8 cellular contexts compared by ENCODE assay signal in genomic region chr1:155687705-155688317, GRCh38. TPM values are rescaled to one million over a fixed set of nuclear protein-coding genes. Genes with fewer than 3 reads are reported as not detected.
A peak's percentile ranks its signal among the peaks of the same experiment; 100 is the strongest.
DNase-seq lines count a peak whose midpoint lies in the region; ATAC-seq and TF ChIP-seq lines count a peak whose summit lies in the region.
"Not testable (repeated sequence)": the region's sequence is repeated elsewhere in the genome, so short reads cannot be mapped to it uniquely, and the experiment has no call there.

No MANE protein-coding gene starts in this region.

- ATAC-seq in GM21825 (IDR thresholded peaks at IDR 0.05; ENCODE audit: unreplicated experiment) (peak; percentile 18), HG03571 (IDR thresholded peaks at IDR 0.05; ENCODE audit: unreplicated experiment) (peak; percentile 10), heart left ventricle (peak; percentile 45 to 76 (median 58)), natural killer cell (peak; percentile 22 to 40 (median 26))

- peak overlapping the region; percentile 93 for H3K4me3 ChIP-seq in GM06990 (replicated peaks; ENCODE audit: low read depth, low read length)
- H3K4me3 ChIP-seq in heart left ventricle = peak overlapping the region; percentile 70 to 99 (median 93)
- H3K4me3 ChIP-seq in suprapubic skin = peak overlapping the region; percentile 95

- peak overlapping the region; percentile 91 to 99 (median 97) for H3K27ac ChIP-seq in heart left ventricle
- peak overlapping the region; percentile 94 for H3K27ac ChIP-seq in suprapubic skin

- POLR2A ChIA-PET in MCF 10A (lab: Yijun Ruan, JAX) = interaction anchor here (0.6 to 1.0 kb wide), 6 partner anchors 8 to 493 kb away, joined by 3 to 8 read pairs (median 3); partner anchors contain the start of gene CLK2

- peaks cover 48% of the 10 kb centered on the region for H3K4me1 Mint-ChIP-seq in T-helper 1 cell treated with Interleukin-12 subunit alpha and Interleukin-12 subunit beta and Interleukin-4 antibody, amounts not matched to agents 30 μg/mL and 1 μg/mL, for 36 hours (ENCODE audit: low read depth)
- H3K4me1 Mint-ChIP-seq in MCF 10A (ENCODE audit: insufficient read depth, unreplicated experiment) = peaks cover 49% of the 10 kb centered on the region
- H3K4me1 Mint-ChIP-seq in natural killer cell = peaks cover 43 to 72% of the 10 kb centered on the region in 2 donors

- not testable (repeated sequence) for TF ChIP-seq POLR2A in heart left ventricle (IDR thresholded peaks at IDR 0.05); suprapubic skin (IDR thresholded peaks at IDR 0.05)

- peak overlapping the region; percentile 97 for H3K27ac Mint-ChIP-seq in T-helper 1 cell treated with Interleukin-12 subunit alpha and Interleukin-12 subunit beta and Interleukin-4 antibody, amounts not matched to agents 30 μg/mL and 1 μg/mL, for 36 hours
- H3K27ac Mint-ChIP-seq in MCF 10A (ENCODE audit: low read depth, unreplicated experiment) (peak overlapping the region; percentile 98), natural killer cell (peak overlapping the region; percentile 92 to 97)

- BruUV-seq in MCF 10A (replicated peaks; lab: Mats Ljungman, UMichigan) = not testable (repeated sequence)

- H3K36me3 Mint-ChIP-seq in T-helper 1 cell treated with Interleukin-12 subunit alpha and Interleukin-12 subunit beta and Interleukin-4 antibody, amounts not matched to agents 30 μg/mL and 1 μg/mL, for 36 hours (ENCODE audit: low read depth) = peaks cover 31% of the 10 kb centered on the region
- H3K36me3 Mint-ChIP-seq in MCF 10A (ENCODE audit: insufficient read depth, unreplicated experiment) = peaks cover 54% of the 10 kb centered on the region
- H3K36me3 Mint-ChIP-seq in natural killer cell = peaks cover 17% of the 10 kb centered on the region

- peak overlapping the region; percentile 97 for H3K4me3 Mint-ChIP-seq in T-helper 1 cell treated with Interleukin-12 subunit alpha and Interleukin-12 subunit beta and Interleukin-4 antibody, amounts not matched to agents 30 μg/mL and 1 μg/mL, for 36 hours
- H3K4me3 Mint-ChIP-seq in MCF 10A (ENCODE audit: unreplicated experiment) (peak overlapping the region; percentile 98), natural killer cell (peak overlapping the region; percentile 98)

- intact Hi-C loops in MCF 10A (cut with micrococcal nuclease); natural killer cell (cut with micrococcal nuclease): not testable (repeated sequence)
- intact Hi-C loops in heart left ventricle (cut with DNase I) = loop anchor here in 1 of 10 donors (10.0 kb wide), 1 partner anchor 47 kb away; no protein-coding TSS in a partner anchor

- TF ChIP-seq CTCF in GM06990 (IDR thresholded peaks at IDR 0.05; ENCODE audit: insufficient read depth, low read length, poor library complexity, severe bottlenecking); MCF 10A (IDR thresholded peaks at IDR 0.05; ENCODE audit: unreplicated experiment); heart left ventricle (IDR thresholded peaks at IDR 0.05); natural killer cell (IDR thresholded peaks at IDR 0.05); suprapubic skin (IDR thresholded peaks at IDR 0.05): not testable (repeated sequence)

- H3K36me3 ChIP-seq in GM06990 (ENCODE audit: control insufficient read depth, insufficient read depth, low read length); suprapubic skin: not testable (repeated sequence)
- H3K36me3 ChIP-seq in heart left ventricle = peaks cover 0 to 26% (median 9%) of the 10 kb centered on the region in 9 donors

- not testable (repeated sequence) for DNase-seq in GM06990 (ENCODE audit: extremely low read depth, insufficient read length); MCF 10A (ENCODE audit: unreplicated experiment); natural killer cell; suprapubic skin (ENCODE audit: low spot score in 2 of 2)
- peak in 1 of 5 donors; percentile 19 for DNase-seq in heart left ventricle

- H3K27me3 ChIP-seq in GM06990 (replicated peaks; ENCODE audit: control insufficient read depth, insufficient read depth, low read length); heart left ventricle; suprapubic skin: not testable (repeated sequence)

- H3K9me3 ChIP-seq in heart left ventricle, suprapubic skin: not testable (repeated sequence)

- H3K4me1 ChIP-seq in heart left ventricle = peaks cover 0 to 75% (median 43%) of the 10 kb centered on the region in 12 donors
- peaks cover 47% of the 10 kb centered on the region for H3K4me1 ChIP-seq in suprapubic skin

- not testable (repeated sequence) for H3K27me3 Mint-ChIP-seq in T-helper 1 cell treated with Interleukin-12 subunit alpha and Interleukin-12 subunit beta and Interleukin-4 antibody, amounts not matched to agents 30 μg/mL and 1 μg/mL, for 36 hours (ENCODE audit: low read depth); MCF 10A (ENCODE audit: insufficient read depth, unreplicated experiment); natural killer cell (ENCODE audit: low read depth in 2 of 2)

- CTCF ChIA-PET in MCF 10A (lab: Yijun Ruan, JAX) = not testable (repeated sequence)

- not testable (repeated sequence) for TF ChIP-seq EP300 in suprapubic skin (IDR thresholded peaks at IDR 0.05)

- H3K9me3 Mint-ChIP-seq in T-helper 1 cell treated with Interleukin-12 subunit alpha and Interleukin-12 subunit beta and Interleukin-4 antibody, amounts not matched to agents 30 μg/mL and 1 μg/mL, for 36 hours; MCF 10A (ENCODE audit: unreplicated experiment); natural killer cell: not testable (repeated sequence)

- 0 to 1% (median 0%) methylated on average over 12 to 27 of the region's 34 CpGs for WGBS in heart left ventricle, 4 donors
- 0% methylated on average over 22 of the region's 34 CpGs for WGBS in suprapubic skin

RNA-seq across cellular contexts. Expression of gene YY1AP1, which starts 0.8 kb away (rescaled TPM):
- total RNA-seq in MCF 10A (2022) (78.6 and 88.5 TPM in 2 replicates), heart left ventricle (100 to 1,000 TPM in 2 of 9 donors, 10 to 100 TPM in 7; 61.1 to 124 (median 66.3) TPM), natural killer cell (100 to 1,000 TPM; 115 to 133 (median 115) TPM), suprapubic skin (100 to 1,000 TPM in 1 of 4 donors, 10 to 100 TPM in 3; 56.0 to 106 (median 80.1) TPM)
- 10 to 100 TPM; 23.9 to 56.5 TPM for polyA plus RNA-seq in heart left ventricle

RNA-seq across cellular contexts. Expression of gene DAP3, which starts 1.1 kb away (rescaled TPM):
- total RNA-seq in MCF 10A (2022) (226 and 235 TPM in 2 replicates), heart left ventricle (100 to 1,000 TPM in 6 of 9 donors, 10 to 100 TPM in 3; 79.0 to 170 (median 108) TPM), natural killer cell (10 to 100 TPM; 83.9 to 97.5 (median 96.4) TPM), suprapubic skin (100 to 1,000 TPM; 151 to 249 (median 187) TPM)
- polyA plus RNA-seq in heart left ventricle = 100 to 1,000 TPM in 1 of 2 donors, 10 to 100 TPM in 1; 83.4 to 112 TPM
